1 cellular context compared by ENCODE assay signal in the genomic region with DNA sequence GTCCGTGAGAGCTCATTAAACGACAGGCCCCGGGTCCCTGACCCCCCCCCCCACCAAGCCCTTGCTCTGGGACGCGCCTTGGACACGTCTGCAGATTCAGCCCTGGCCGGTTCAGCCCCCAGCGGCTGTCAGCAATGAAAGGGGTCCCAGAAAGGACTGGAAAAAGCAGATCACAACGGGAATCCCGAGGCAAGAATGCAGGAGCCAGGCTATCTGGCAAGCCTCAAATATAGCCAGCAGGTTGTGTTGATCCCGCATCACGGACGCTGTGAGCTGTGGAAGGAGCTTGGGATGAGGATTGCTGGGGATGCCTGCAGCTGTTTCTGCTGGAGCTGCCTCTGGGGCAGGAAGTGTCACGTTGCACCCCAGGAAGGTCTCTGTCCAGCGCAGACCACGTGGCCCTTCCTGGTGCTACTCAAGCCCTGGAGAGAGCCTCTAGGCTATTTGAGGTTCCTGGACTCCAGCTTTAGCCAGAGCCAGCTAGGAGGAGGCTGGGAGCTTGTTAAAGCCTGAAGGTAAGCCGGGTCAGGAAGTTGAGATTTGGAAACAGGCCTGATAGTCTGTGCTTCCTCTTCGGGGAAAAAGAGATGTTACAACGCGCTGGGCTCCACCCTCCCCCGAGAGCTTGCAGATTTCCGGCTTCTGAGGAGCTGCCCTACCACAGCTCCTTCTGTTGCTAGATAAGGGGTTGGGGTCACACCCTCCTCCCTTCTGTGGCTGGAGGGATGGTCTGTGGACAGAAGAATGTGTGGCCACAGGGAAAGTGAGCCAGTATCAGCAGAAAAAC.
A peak's percentile ranks its signal among the peaks of the same experiment; 100 is the strongest.
TF ChIP-seq lines count a peak whose summit lies in the region.

No MANE protein-coding gene starts in this region.

TF ChIP-seq in A549, 52 proteins besides CTCF, POLR2A, EP300 and RAD21 (continued from another document):
- TF ChIP-seq, protein P1, sequence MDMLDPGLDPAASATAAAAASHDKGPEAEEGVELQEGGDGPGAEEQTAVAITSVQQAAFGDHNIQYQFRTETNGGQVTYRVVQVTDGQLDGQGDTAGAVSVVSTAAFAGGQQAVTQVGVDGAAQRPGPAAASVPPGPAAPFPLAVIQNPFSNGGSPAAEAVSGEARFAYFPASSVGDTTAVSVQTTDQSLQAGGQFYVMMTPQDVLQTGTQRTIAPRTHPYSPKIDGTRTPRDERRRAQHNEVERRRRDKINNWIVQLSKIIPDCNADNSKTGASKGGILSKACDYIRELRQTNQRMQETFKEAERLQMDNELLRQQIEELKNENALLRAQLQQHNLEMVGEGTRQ (IDR thresholded peaks at IDR 0.05), result peak; percentile 69
- no peak for TF ChIP-seq EHMT2 (IDR thresholded peaks at IDR 0.05; ENCODE audit: low read depth)
- TF ChIP-seq, protein P2, sequence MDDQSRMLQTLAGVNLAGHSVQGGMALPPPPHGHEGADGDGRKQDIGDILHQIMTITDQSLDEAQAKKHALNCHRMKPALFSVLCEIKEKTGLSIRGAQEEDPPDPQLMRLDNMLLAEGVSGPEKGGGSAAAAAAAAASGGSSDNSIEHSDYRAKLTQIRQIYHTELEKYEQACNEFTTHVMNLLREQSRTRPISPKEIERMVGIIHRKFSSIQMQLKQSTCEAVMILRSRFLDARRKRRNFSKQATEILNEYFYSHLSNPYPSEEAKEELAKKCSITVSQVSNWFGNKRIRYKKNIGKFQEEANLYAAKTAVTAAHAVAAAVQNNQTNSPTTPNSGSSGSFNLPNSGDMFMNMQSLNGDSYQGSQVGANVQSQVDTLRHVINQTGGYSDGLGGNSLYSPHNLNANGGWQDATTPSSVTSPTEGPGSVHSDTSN (IDR thresholded peaks at IDR 0.05), result no peak
